8 cellular contexts compared by ENCODE assay signal in the genomic region with DNA sequence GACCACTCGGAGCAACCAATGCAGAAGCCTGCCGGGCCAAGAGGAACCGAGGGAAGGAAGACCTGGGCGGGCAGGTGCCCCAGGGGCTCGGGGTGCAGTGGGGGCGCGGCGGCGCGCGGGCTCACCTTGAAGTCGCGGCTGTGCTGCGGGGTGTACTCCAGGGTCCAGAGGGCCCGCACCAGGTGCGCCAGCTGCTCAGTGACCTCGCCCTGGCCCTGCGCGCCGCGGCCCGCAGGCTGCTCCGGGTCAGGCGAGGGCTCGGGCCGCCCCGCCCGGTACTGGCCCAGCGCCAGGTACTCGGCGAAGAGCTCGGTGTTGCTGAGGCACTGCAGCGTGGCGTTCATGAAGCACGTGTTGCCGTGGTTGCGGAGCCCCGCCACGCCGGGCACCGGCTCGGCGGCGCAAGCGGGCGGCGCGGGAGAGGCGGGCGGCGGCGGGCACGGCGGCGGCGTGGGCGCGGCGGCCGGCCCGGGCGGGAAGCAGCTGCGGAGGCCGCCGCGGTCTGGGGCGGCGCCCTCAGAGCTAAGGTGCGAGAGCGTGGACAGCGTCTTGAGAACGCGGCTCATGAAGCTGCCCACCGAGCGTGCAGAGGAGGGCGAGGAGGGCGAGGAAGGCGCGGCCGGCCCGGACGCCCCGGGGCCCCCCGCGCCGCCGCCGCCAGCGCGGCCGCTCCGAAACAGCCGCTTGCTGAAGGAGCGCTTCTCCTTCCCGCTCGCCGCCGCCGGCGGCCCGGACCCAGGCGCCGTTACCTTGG. TPM values are rescaled to one million over a fixed set of nuclear protein-coding genes. Genes with fewer than 3 reads are reported as not detected.
A peak's percentile ranks its signal among the peaks of the same experiment; 100 is the strongest.
DNase-seq lines count a peak whose midpoint lies in the region; ATAC-seq and TF ChIP-seq lines count a peak whose summit lies in the region.

No MANE protein-coding gene starts in this region.

- H3K4me1 Mint-ChIP-seq in neural progenitor cell, result peaks cover 31% of the 10 kb centered on the region

- in situ Hi-C loops in ACHN (cut with HindIII; ENCODE audit: low pct_ligation_motif_present, low pct_unique_long_range_greater_than_20kb, low sequenced_read_pairs), result no loop called here

- H3K36me3 ChIP-seq in PC-9 (ENCODE audit: low read depth), result no peaks in the 10 kb centered on the region
- H3K36me3 ChIP-seq in neural progenitor cell, result no peaks in the 10 kb centered on the region
- no peaks in the 10 kb centered on the region for H3K36me3 ChIP-seq in suprapubic skin

- no peaks in the 10 kb centered on the region for H3K36me3 Mint-ChIP-seq in neural progenitor cell

- intact Hi-C loops in PC-9 (cut with micrococcal nuclease; ENCODE audit: unreplicated experiment), result no loop called here

- no peak for TF ChIP-seq POLR2A in suprapubic skin (IDR thresholded peaks at IDR 0.05)

- no peak overlapping the region for H3K9ac ChIP-seq in neural progenitor cell

- no peaks in the 10 kb centered on the region for H3F3A ChIP-seq in PC-9 (ENCODE audit: insufficient read depth, low read depth)
- peaks cover 11% of the 10 kb centered on the region for H3F3A ChIP-seq in neural progenitor cell (ENCODE audit: low read depth)

- H3K79me2 ChIP-seq in PC-9 (ENCODE audit: low read depth), result peaks cover 46% of the 10 kb centered on the region
- H3K79me2 ChIP-seq in neural progenitor cell (ENCODE audit: low read depth), result peaks cover 50% of the 10 kb centered on the region

- ATAC-seq in GM18873 (IDR thresholded peaks at IDR 0.05; ENCODE audit: low FRiP score, unreplicated experiment), result peak; percentile 26
- peak; percentile 24 for ATAC-seq in HG03108 (IDR thresholded peaks at IDR 0.05; ENCODE audit: unreplicated experiment)

- DNase-seq in ACHN, result peak; percentile 76
- peak in 1 of 2 experiments; percentile 67 for DNase-seq in PC-9
- DNase-seq in activated effector memory CD4-positive, alpha-beta T cell treated with Interleukin-2 at 50 U/mL for 16 hours, result peak; percentile 46
- peak; percentile 46 for DNase-seq in fibroblast of villous mesenchyme (ENCODE audit: low read depth)
- peak; percentile 65 for DNase-seq in neural progenitor cell (ENCODE audit: low spot score)
- DNase-seq in suprapubic skin (ENCODE audit: low spot score in 2 of 2), result peak; percentile 78 to 79

- H3K4me3 Mint-ChIP-seq in neural progenitor cell, result peak overlapping the region; percentile 99

- H2AFZ ChIP-seq in PC-9, result peak overlapping the region; percentile 85
- H2AFZ ChIP-seq in neural progenitor cell (replicated peaks), result peak overlapping the region; percentile 76

- no peaks in the 10 kb centered on the region for H3K9me3 Mint-ChIP-seq in neural progenitor cell

- no peaks in the 10 kb centered on the region for H3K9me2 ChIP-seq in PC-9 (ENCODE audit: insufficient read depth)

- BruUV-seq in PC-9 (replicated peaks; lab: Mats Ljungman, UMichigan), result no TSS peak

- CTCF ChIA-PET in PC-9 (lab: Charles Lee), result interaction anchor here (0.6 kb wide), 2 partner anchors 20 to 54 kb away, joined by 3 read pairs; no protein-coding TSS in a partner anchor

- H4K20me1 ChIP-seq in PC-9 (ENCODE audit: insufficient read depth), result no peaks in the 10 kb centered on the region; the same call in 1 of the 2 replicates
- peaks cover 49% of the 10 kb centered on the region for H4K20me1 ChIP-seq in neural progenitor cell (ENCODE audit: low read depth)

- H3K27me3 ChIP-seq in PC-9 (ENCODE audit: insufficient read depth, low read depth), result no peaks in the 10 kb centered on the region
- peaks cover 23% of the 10 kb centered on the region for H3K27me3 ChIP-seq in neural progenitor cell
- no peaks in the 10 kb centered on the region for H3K27me3 ChIP-seq in suprapubic skin

- H3K9me3 ChIP-seq in PC-9 (ENCODE audit: insufficient read depth, low read depth) (no peaks in the 10 kb centered on the region), neural progenitor cell (ENCODE audit: low read depth) (no peaks in the 10 kb centered on the region), suprapubic skin (no peaks in the 10 kb centered on the region)

- H3K27ac ChIP-seq in PC-9 (no peak overlapping the region), neural progenitor cell (no peak overlapping the region), suprapubic skin (peak overlapping the region; percentile 89)

- peaks cover 12% of the 10 kb centered on the region for H3K27me3 Mint-ChIP-seq in neural progenitor cell (ENCODE audit: insufficient read depth, low read depth)

- POLR2A ChIA-PET in PC-9 (lab: Charles Lee; ENCODE audit: unreplicated experiment), result no interaction called here

- peak overlapping the region; percentile 83 for H3K4me2 ChIP-seq in PC-9
- peak overlapping the region; percentile 98 for H3K4me2 ChIP-seq in neural progenitor cell

- H3K4me1 ChIP-seq in PC-9 (replicated peaks; ENCODE audit: insufficient read depth) (peaks cover 30% of the 10 kb centered on the region), neural progenitor cell (peaks cover 31% of the 10 kb centered on the region), suprapubic skin (peaks cover 51% of the 10 kb centered on the region)

- no peak for TF ChIP-seq EP300 in suprapubic skin (IDR thresholded peaks at IDR 0.05)

- no peak overlapping the region for H3K27ac Mint-ChIP-seq in neural progenitor cell

- peak overlapping the region; percentile 71 for H3K4me3 ChIP-seq in PC-9
- H3K4me3 ChIP-seq in fibroblast of villous mesenchyme (ENCODE audit: low read depth, low read length), result peak overlapping the region; percentile 74
- peak overlapping the region; percentile 88 for H3K4me3 ChIP-seq in neural progenitor cell
- peak overlapping the region; percentile 77 for H3K4me3 ChIP-seq in suprapubic skin

- TF ChIP-seq CTCF in PC-9 (conservative IDR thresholded peaks at IDR 0.05) (no peak), fibroblast of villous mesenchyme (IDR thresholded peaks at IDR 0.05; ENCODE audit: insufficient read depth, low read depth, low read length) (no peak), neural progenitor cell (IDR thresholded peaks at IDR 0.05) (no peak), suprapubic skin (IDR thresholded peaks at IDR 0.05) (no peak)

- WGBS in suprapubic skin, result 4% methylated on average over 5 of the region's 103 CpGs

RNA-seq across cellular contexts. Expression of gene USP31, which starts 0.6 kb away (rescaled TPM):
- 9.1 and 12.1 TPM in 2 replicates for total RNA-seq in PC-9 (2021)
- total RNA-seq in fibroblast of villous mesenchyme, result 9.3 and 11.2 TPM in 2 replicates
- 7.8 and 9.0 TPM in 2 replicates for total RNA-seq in neural progenitor cell (ENCODE audit: low replicate concordance)
- 10 to 100 TPM; 22.0 to 44.7 (median 31.2) TPM for total RNA-seq in suprapubic skin

RNA-seq across cellular contexts. Expression of gene SCNN1G, which starts 33.9 kb away (rescaled TPM):
- total RNA-seq in PC-9 (2021), result not detected in 2 replicates
- not detected in 2 replicates for total RNA-seq in fibroblast of villous mesenchyme
- not detected in 2 replicates for total RNA-seq in neural progenitor cell (ENCODE audit: low replicate concordance)
- total RNA-seq in suprapubic skin, result 10 to 100 TPM in 3 of 4 donors, 1 to 10 TPM in 1; 8.5 to 25.6 (median 16.6) TPM
